ENCODE assay signal across 8 cellular contexts in genomic region chr20:4956200-4956810, GRCh38. TPM values are rescaled to one million over a fixed set of nuclear protein-coding genes. Genes with fewer than 3 reads are reported as not detected.
DNase-seq lines count a peak whose midpoint lies in the region; ATAC-seq, FAIRE-seq and TF ChIP-seq lines count a peak whose summit lies in the region.

No MANE protein-coding gene starts in this region.

- 50% methylated on average over 3 of the region's 3 CpGs; no CpG with 5 or more reads in 1 of the 2 experiments for WGBS in H1 (ENCODE audit: extremely low coverage in 1 of 2, insufficient coverage in 1 of 2, insufficient read length in 1 of 2, insufficient replicate concordance in 2 of 2, low coverage in 1 of 2, low lambda C conversion rate in 2 of 2, missing lambda C conversion rate in 1 of 2), 2 experiments

- TF ChIP-seq CTCF in LNCAP (IDR thresholded peaks at IDR 0.05) = peak; percentile 86
- TF ChIP-seq CTCF in H1 (IDR thresholded peaks at IDR 0.05; ENCODE audit: control extremely low read depth in 1 of 3, insufficient read depth in 1 of 3, low read depth in 1 of 3, low read length in 3 of 3) = peak in 2 of 3 experiments; percentile 56 to 58; a peak in 2 of 4 replicates

- H4K5ac ChIP-seq in H1 (ENCODE audit: insufficient read length, low read depth, low read length) = no peak overlapping the region

- H3K27ac ChIP-seq in H1 (ENCODE audit: low read depth, low read length) = no peak overlapping the region
- H3K27ac ChIP-seq in naive thymus-derived CD4-positive, alpha-beta T cell (ENCODE audit: low read depth, low read length) = no peak overlapping the region

- no peak overlapping the region for H3K4me2 ChIP-seq in H1 (ENCODE audit: insufficient read depth in 1 of 2, low read depth in 2 of 2, low read length in 2 of 2)

- no peak overlapping the region for H2BK120ac ChIP-seq in H1 (replicated peaks; ENCODE audit: low read depth, low read length)

- no peak overlapping the region for H2AFZ ChIP-seq in H1 (ENCODE audit: low read length)

- no peak for TF ChIP-seq POLR2A in H1 (IDR thresholded peaks at IDR 0.05; ENCODE audit: control extremely low read depth in 1 of 2, low read depth in 2 of 2, low read length in 2 of 2)

- H3K79me1 ChIP-seq in H1 (ENCODE audit: low read depth, low read length) = no peaks in the 10 kb centered on the region

- no peak overlapping the region for H2AK5ac ChIP-seq in H1 (ENCODE audit: low read depth, low read length)

- FAIRE-seq in RCC 7860 (lab: Jason Lieb, UNC) (peak; percentile 70), H1 (lab: Jason Lieb, UNC) (peak; percentile 13)

- no peak overlapping the region for H3K9ac ChIP-seq in H1 (replicated peaks in 1 of 4; ENCODE audit: extremely low read depth in 1 of 4, low read depth in 3 of 4, low read length in 3 of 4)

- no peak overlapping the region for H2BK15ac ChIP-seq in H1 (ENCODE audit: low read length)

- DNase-seq in EL (peak; percentile 58), RCC 7860 (ENCODE audit: low spot score) (peak; percentile 46), H1 (ENCODE audit: low read depth in 1 of 2, low spot score in 2 of 2) (no peak)
- DNase-seq in naive thymus-derived CD4-positive, alpha-beta T cell = peak in 7 of 9 donors; percentile 37 to 67 (median 55)

- TF ChIP-seq RAD21 in H1 (IDR thresholded peaks at IDR 0.05 in 1 of 2, conservative IDR thresholded peaks at IDR 0.05 in 1 of 2; ENCODE audit: low read depth in 2 of 2, low read length in 2 of 2) = peak; percentile 75 to 79

- no peak overlapping the region for H3K4me3 ChIP-seq in H1 (ENCODE audit: extremely low read depth in 1 of 4, insufficient read depth in 2 of 4, low read depth in 3 of 4, low read length in 4 of 4)
- no peak overlapping the region for H3K4me3 ChIP-seq in naive thymus-derived CD4-positive, alpha-beta T cell (ENCODE audit: low read length)

- POLR2A ChIA-PET in H1 (lab: Charles Lee; ENCODE audit: partially characterized antibody) = interaction anchor here (0.7 to 1.2 kb wide), 2 partner anchors 32 to 59 kb away, joined by 4 read pairs; no protein-coding TSS in a partner anchor
- POLR2A ChIA-PET in naive thymus-derived CD4-positive, alpha-beta T cell (lab: Charles Lee) = interaction anchor here (1.0 to 1.1 kb wide), 2 partner anchors 43 to 145 kb away, joined by 3 read pairs; no protein-coding TSS in a partner anchor

- intact Hi-C loops in naive thymus-derived CD4-positive, alpha-beta T cell (cut with micrococcal nuclease) = loop anchor here (1.0 to 5.0 kb wide), 9 partner anchors 142 to 491 kb away; no protein-coding TSS in a partner anchor

- no peak overlapping the region for H3K4ac ChIP-seq in H1 (replicated peaks; ENCODE audit: insufficient read length, low read depth, low read length)

- no peak overlapping the region for H3K14ac ChIP-seq in H1 (ENCODE audit: insufficient read length)

- H3K18ac ChIP-seq in H1 (ENCODE audit: extremely low read depth, low read length) = no peak overlapping the region

- no peaks in the 10 kb centered on the region for H3K27me3 ChIP-seq in H1 (replicated peaks in 1 of 4; ENCODE audit: control insufficient read depth in 3 of 4, extremely low read depth in 1 of 4, insufficient read depth in 3 of 4, low read length in 3 of 4)
- H3K27me3 ChIP-seq in naive thymus-derived CD4-positive, alpha-beta T cell (ENCODE audit: control insufficient read depth in 2 of 2, insufficient read depth in 2 of 2, low read length in 2 of 2) = no peaks in the 10 kb centered on the region

- H3K79me2 ChIP-seq in H1 (ENCODE audit: control insufficient read depth in 1 of 2, insufficient read depth in 2 of 2, low read length in 2 of 2) = no peaks in the 10 kb centered on the region

- H2BK20ac ChIP-seq in H1 (ENCODE audit: low read length) = no peak overlapping the region

- no peak overlapping the region for H4K8ac ChIP-seq in H1 (ENCODE audit: extremely low read depth, insufficient read depth, low read length)

- no peak overlapping the region for H2BK12ac ChIP-seq in H1 (ENCODE audit: low read depth, low read length)

- H3K4me1 Mint-ChIP-seq in naive thymus-derived CD4-positive, alpha-beta T cell = peaks cover under 1 to 19% (median 14%) of the 10 kb centered on the region in 7 donors

- peak overlapping the region in 1 of 9 donors; percentile 4 for H3K27ac Mint-ChIP-seq in naive thymus-derived CD4-positive, alpha-beta T cell

- no peaks in the 10 kb centered on the region for H3K27me3 Mint-ChIP-seq in naive thymus-derived CD4-positive, alpha-beta T cell

- peak; percentile 86 for ATAC-seq in naive thymus-derived CD4-positive, alpha-beta T cell
- ATAC-seq in HG03571 (IDR thresholded peaks at IDR 0.05; ENCODE audit: unreplicated experiment) (no peak), GM21447 (IDR thresholded peaks at IDR 0.05; ENCODE audit: unreplicated experiment) (no peak), HG03175 (IDR thresholded peaks at IDR 0.05; ENCODE audit: unreplicated experiment) (no peak)

- no peak for TF ChIP-seq EP300 in H1 (IDR thresholded peaks at IDR 0.05; ENCODE audit: borderline replicate concordance in 1 of 2, low read depth in 2 of 2, low read length in 2 of 2)

- H2BK5ac ChIP-seq in H1 (ENCODE audit: low read depth, low read length) = no peak overlapping the region

- no peak overlapping the region for H3K23ac ChIP-seq in H1 (ENCODE audit: insufficient read length)

- H3K4me1 ChIP-seq in H1 (replicated peaks in 1 of 4; ENCODE audit: control insufficient read depth in 3 of 4, insufficient read depth in 4 of 4, low read length in 3 of 4) = no peaks in the 10 kb centered on the region
- peaks cover 1 to 2% of the 10 kb centered on the region in 2 donors for H3K4me1 ChIP-seq in naive thymus-derived CD4-positive, alpha-beta T cell (ENCODE audit: control insufficient read depth in 2 of 2, insufficient read depth in 2 of 2, low read length in 2 of 2)

- no peak overlapping the region for H3K56ac ChIP-seq in H1 (replicated peaks; ENCODE audit: insufficient read length, low read depth, low read length)

- no peak overlapping the region for H4K91ac ChIP-seq in H1 (replicated peaks; ENCODE audit: insufficient read length, low read length)

- H4K20me1 ChIP-seq in H1 (replicated peaks in 1 of 2; ENCODE audit: control insufficient read depth in 1 of 2, insufficient read depth in 2 of 2, low read length in 2 of 2) = no peaks in the 10 kb centered on the region

- H3K36me3 Mint-ChIP-seq in naive thymus-derived CD4-positive, alpha-beta T cell = peaks cover 0 to 5% (median 4%) of the 10 kb centered on the region in 5 donors

- H3K36me3 ChIP-seq in H1 (ENCODE audit: control insufficient read depth in 2 of 4, insufficient read depth in 4 of 4, low read length in 3 of 4) = no peaks in the 10 kb centered on the region
- H3K36me3 ChIP-seq in naive thymus-derived CD4-positive, alpha-beta T cell (ENCODE audit: control insufficient read depth in 2 of 3, insufficient read depth in 3 of 3, low read length in 3 of 3) = no peaks in the 10 kb centered on the region

- no peaks in the 10 kb centered on the region for H3K9me3 Mint-ChIP-seq in naive thymus-derived CD4-positive, alpha-beta T cell

- 0 out of 4 replicates have a peak, but pooled peaks cover 0 to 2% of the 10 kb centered on the region in 2 experiments for H3K9me3 ChIP-seq in H1 (ENCODE audit: insufficient read depth in 2 of 2, low read depth in 1 of 2, low read length in 1 of 2)
- no peaks in the 10 kb centered on the region for H3K9me3 ChIP-seq in naive thymus-derived CD4-positive, alpha-beta T cell (ENCODE audit: control insufficient read depth in 2 of 3, low read length in 3 of 3)

- no peak overlapping the region for H3K4me3 Mint-ChIP-seq in naive thymus-derived CD4-positive, alpha-beta T cell

- CTCF ChIA-PET in H1 (lab: Charles Lee; ENCODE audit: partially characterized antibody) = interaction anchor here (0.6 to 2.4 kb wide), 50 partner anchors 9 to 351 kb away, joined by 3 to 12 read pairs (median 4); no protein-coding TSS in a partner anchor
- CTCF ChIA-PET in naive thymus-derived CD4-positive, alpha-beta T cell (lab: Charles Lee) = interaction anchor here (0.6 to 3.1 kb wide), 23 partner anchors 9 to 493 kb away, joined by 3 to 30 read pairs (median 5); no protein-coding TSS in a partner anchor

- no peaks in the 10 kb centered on the region for H3K23me2 ChIP-seq in H1 (ENCODE audit: low read depth, low read length)

TF ChIP-seq in H1, 55 proteins besides CTCF, POLR2A, EP300 and RAD21:
- no peak for TF ChIP-seq BACH1 (IDR thresholded peaks at IDR 0.05; ENCODE audit: low read length)
- TF ChIP-seq TEAD4 (IDR thresholded peaks at IDR 0.05; ENCODE audit: low read depth, low read length) = no peak
- TF ChIP-seq HDAC2 (IDR thresholded peaks at IDR 0.05; ENCODE audit: borderline replicate concordance in 1 of 2, low read depth in 2 of 2, low read length in 2 of 2) = no peak
- peak; percentile 62 for TF ChIP-seq CEBPB (IDR thresholded peaks at IDR 0.05; ENCODE audit: low read depth, low read length)

RNA-seq across cellular contexts. Expression of gene SLC23A2, which starts 45.0 kb away (rescaled TPM):
- total RNA-seq in H1 (2021; fragmentation: NEBNext Ultra II Directional; extraction: Animal tissue kit (Norgen Biotek cat#: 25700)) = 15.7 and 18.6 TPM in 2 replicates
- polyA plus RNA-seq in H1 (2011; rRNA removed) = 17.0 and 26.1 TPM in 2 replicates
- polyA plus RNA-seq in H1 (2011; cell fraction: cytosol; rRNA removed) = 13.7 TPM
- 23.6 TPM for polyA plus RNA-seq in H1 (2011; cell fraction: nucleus; rRNA removed)
- polyA plus RNA-seq in H1 (2012, experiment 1 of 2) = 9.0 to 12.3 TPM (median 11.0 TPM) in 4 replicates
- 2.6 TPM for polyA plus RNA-seq in H1 (2012, experiment 2 of 2)
- polyA plus RNA-seq in H1 (2013, experiment 1 of 2) = 14.6 TPM
- 15.0 TPM for polyA plus RNA-seq in H1 (2013, experiment 2 of 2)
- polyA minus RNA-seq in H1 (2011; rRNA and poly(A)+ RNA removed) = 28.4 and 33.6 TPM in 2 replicates
- polyA minus RNA-seq in H1 (2011; cell fraction: cytosol; rRNA and poly(A)+ RNA removed) = 16.8 TPM
- 17.0 TPM for polyA minus RNA-seq in H1 (2011; cell fraction: nucleus; rRNA and poly(A)+ RNA removed)
- total RNA-seq in naive thymus-derived CD4-positive, alpha-beta T cell = 10 to 100 TPM; 19.2 to 32.4 (median 29.6) TPM
- 1 to 10 TPM; 7.6 to 8.1 TPM for polyA plus RNA-seq in naive thymus-derived CD4-positive, alpha-beta T cell

Comparison
In these comparisons a context has a peak if more than half of its experiments do, and no peak if none do; other contexts are left out.
1. DNase-seq: peak in EL (single experiment), RCC 7860 (single experiment) and naive thymus-derived CD4-positive, alpha-beta T cell (7 of 9); none in H1 (0 of 2).